In the genomic region with DNA sequence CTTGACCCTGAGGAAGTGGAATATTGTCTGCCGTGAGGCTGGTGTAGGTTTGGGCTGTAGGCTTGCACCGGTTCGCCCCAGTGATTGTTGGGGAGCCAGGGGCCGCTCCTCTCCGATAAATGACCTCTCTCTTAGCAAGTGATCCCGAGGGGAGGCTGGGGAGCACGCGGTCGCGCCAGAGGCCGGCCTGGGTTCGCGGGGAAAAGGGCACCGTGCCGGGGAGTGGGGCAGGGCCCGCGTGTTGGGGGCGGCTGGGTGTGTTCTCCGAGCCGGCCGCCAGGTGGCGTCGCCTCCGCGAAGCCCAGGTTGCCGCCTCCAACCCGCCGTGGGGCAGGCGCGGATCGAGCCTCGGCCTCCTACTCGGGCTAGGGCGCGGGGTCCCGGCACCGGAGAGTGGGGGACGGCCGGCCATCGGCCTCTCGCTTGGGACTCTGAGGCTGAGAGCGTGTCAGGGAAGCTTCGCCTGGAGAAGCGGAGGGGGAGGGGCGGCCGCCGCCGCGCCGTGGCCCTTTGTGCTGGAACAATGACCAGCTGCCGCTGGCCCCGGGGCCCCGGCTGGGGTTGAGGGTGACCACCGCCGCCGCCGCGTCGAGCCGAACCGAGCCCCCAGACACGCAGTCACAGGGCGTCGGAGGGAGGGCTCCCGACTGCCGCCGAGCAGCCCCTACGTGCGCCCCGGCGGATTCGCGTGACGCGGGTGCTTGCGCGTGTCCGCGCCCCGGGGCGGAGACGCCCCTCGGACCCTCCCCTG, we compare ENCODE assay signal across 7 cellular contexts.
DNase-seq lines count a peak whose midpoint lies in the region; ATAC-seq and TF ChIP-seq lines count a peak whose summit lies in the region.

No MANE protein-coding gene starts in this region.

- H3K27me3 Mint-ChIP-seq in central memory CD8-positive, alpha-beta T cell: no peaks in the 10 kb centered on the region

- H3K4me3 Mint-ChIP-seq in central memory CD8-positive, alpha-beta T cell: peak overlapping the region; percentile 82

- peaks cover 13% of the 10 kb centered on the region for H3K36me3 Mint-ChIP-seq in central memory CD8-positive, alpha-beta T cell (ENCODE audit: insufficient read depth)

- H3K27ac Mint-ChIP-seq in central memory CD8-positive, alpha-beta T cell (ENCODE audit: low read depth): peak overlapping the region; percentile 72

- peak overlapping the region; percentile 89 for H3K4me3 ChIP-seq in GM12875 (ENCODE audit: low read depth, low read length)

- peak; percentile 22 for DNase-seq in NCI-H128 (lab: John Stamatoyannopoulos, UW; ENCODE audit: unreplicated experiment)
- DNase-seq in central memory CD8-positive, alpha-beta T cell (ENCODE audit: low spot score in 2 of 2): peak; percentile 61 to 73
- DNase-seq in kidney glomerular epithelial cell (lab: John Stamatoyannopoulos, UW): peak; percentile 52
- peak; percentile 45 to 60 for DNase-seq in stimulated activated CD4-positive, alpha-beta T cell treated with anti-CD3 and anti-CD28 coated beads, Interleukin-1b, Interleukin-23, amount 100 ng/mL, for 1 hour (ENCODE audit: low read depth in 2 of 2)

- no peaks in the 10 kb centered on the region for H3K9me3 Mint-ChIP-seq in central memory CD8-positive, alpha-beta T cell

- H3K4me1 Mint-ChIP-seq in central memory CD8-positive, alpha-beta T cell: peaks cover 25% of the 10 kb centered on the region

- peak; percentile 94 for TF ChIP-seq CTCF in GM12875 (IDR thresholded peaks at IDR 0.05; ENCODE audit: borderline replicate concordance, insufficient read depth, low read depth, low read length)

- ATAC-seq in HG02571 (IDR thresholded peaks at IDR 0.05; ENCODE audit: unreplicated experiment): peak; percentile 43
- ATAC-seq in activated CD4-positive, CD25-positive, alpha-beta regulatory T cell treated with anti-CD3 and anti-CD28 coated beads, Interleukin-2, amount 50 U/mL, for 24 hours: peak; percentile 68 to 69
- peak; percentile 63 for ATAC-seq in central memory CD8-positive, alpha-beta T cell (replicated peaks; ENCODE audit: extremely low read depth, poor library complexity, severe bottlenecking)

Comparison
In these comparisons a context has a peak if more than half of its experiments do, and no peak if none do; other contexts are left out.
1. Peak in every context shown above with its lines: DNase-seq, ATAC-seq and H3K4me3 ChIP-seq.